ENCODE assay signal across 23 cellular contexts in genomic region chr1:4660917-4661594, GRCh38. TPM values are rescaled to one million over a fixed set of nuclear protein-coding genes. Genes with fewer than 3 reads are reported as not detected.
"Had no signal": no experiment of that assay in that cellular context is flagged by ENCODE, and none has a peak within 500 bp of the region (broad histone marks: within the 10 kb centered on the region; RNA-seq: fewer than 3 reads in every experiment).

No MANE protein-coding gene starts in this region.

- H3K27ac ChIP-seq: adrenal gland, ascending aorta, cardiac muscle cell, heart left ventricle, left lung, lower lobe of right lung, spleen, testis, transverse colon had no signal

- H3K9me3 ChIP-seq: adrenal gland, ascending aorta, heart left ventricle, left lung, lower lobe of right lung, mucosa of descending colon, spleen, testis, transverse colon had no signal

- H3K4me3 ChIP-seq: adrenal gland, ascending aorta, cardiac muscle cell, heart left ventricle, left lung, lower lobe of right lung, mucosa of descending colon, spleen, testis, transverse colon had no signal

- H3K4me1 Mint-ChIP-seq: activated CD4-positive, alpha-beta T cell treated with anti-CD3 and anti-CD28 coated beads for 36 hours had no signal

- ATAC-seq: activated CD4-positive, alpha-beta T cell treated with anti-CD3 and anti-CD28 coated beads for 36 hours; esophagus mucosa; heart left ventricle; left lung; lower lobe of right lung; mucosa of descending colon; natural killer cell treated with Interleukin-12 subunit alpha and Interleukin-12 subunit beta and Interleukin-15 and Interleukin-18, amount 100 ng/mL, for 72 hours had no signal

- H3K27ac Mint-ChIP-seq: activated CD4-positive, alpha-beta T cell treated with anti-CD3 and anti-CD28 coated beads for 36 hours; activated naive CD4-positive, alpha-beta T cell treated with anti-CD3 and anti-CD28 coated beads for 36 hours; activated naive CD8-positive, alpha-beta T cell treated with anti-CD3 and anti-CD28 coated beads for 36 hours; natural killer cell treated with Interleukin-12 subunit alpha and Interleukin-12 subunit beta and Interleukin-15 and Interleukin-18, amount 100 ng/mL, for 72 hours had no signal

- H3K4me3 Mint-ChIP-seq: activated CD4-positive, alpha-beta T cell treated with anti-CD3 and anti-CD28 coated beads for 36 hours; activated naive CD4-positive, alpha-beta T cell treated with anti-CD3 and anti-CD28 coated beads for 36 hours; activated naive CD8-positive, alpha-beta T cell treated with anti-CD3 and anti-CD28 coated beads for 36 hours; natural killer cell treated with Interleukin-12 subunit alpha and Interleukin-12 subunit beta and Interleukin-15 and Interleukin-18, amount 100 ng/mL, for 72 hours had no signal

- H3K4me1 ChIP-seq: adrenal gland, ascending aorta, left lung, lower lobe of right lung, testis, transverse colon had no signal

- H3K9me3 Mint-ChIP-seq: activated naive CD4-positive, alpha-beta T cell treated with anti-CD3 and anti-CD28 coated beads for 36 hours; activated naive CD8-positive, alpha-beta T cell treated with anti-CD3 and anti-CD28 coated beads for 36 hours; natural killer cell treated with Interleukin-12 subunit alpha and Interleukin-12 subunit beta and Interleukin-15 and Interleukin-18, amount 100 ng/mL, for 72 hours had no signal

- DNase-seq: activated CD4-positive, alpha-beta T cell treated with anti-CD3 and anti-CD28 coated beads for 36 hours; activated CD4-positive, CD25-positive, alpha-beta regulatory T cell; activated effector memory CD4-positive, alpha-beta T cell treated with anti-CD3 and anti-CD28 coated beads, Interleukin-2, amount 50 U/mL, for 16 hours; activated naive CD4-positive, alpha-beta T cell treated with anti-CD3 and anti-CD28 coated beads for 36 hours; activated naive CD8-positive, alpha-beta T cell treated with anti-CD3 and anti-CD28 coated beads for 36 hours; adrenal gland; cortex of kidney; foreskin fibroblast; heart left ventricle; left lung; lower lobe of right lung; mucosa of descending colon; right cardiac atrium; spleen; stimulated activated naive CD4-positive, alpha-beta T cell; testis; transverse colon had no signal

- H3K27me3 ChIP-seq: ascending aorta, testis had no signal

- H3K36me3 ChIP-seq: adrenal gland, ascending aorta, cardiac muscle cell, heart left ventricle, left lung, lower lobe of right lung, spleen, transverse colon had no signal

- H3K36me3 Mint-ChIP-seq: activated naive CD8-positive, alpha-beta T cell treated with anti-CD3 and anti-CD28 coated beads for 36 hours; natural killer cell treated with Interleukin-12 subunit alpha and Interleukin-12 subunit beta and Interleukin-15 and Interleukin-18, amount 100 ng/mL, for 72 hours had no signal

RNA-seq across cellular contexts. Expression of gene AJAP1, which starts 6.6 kb away (rescaled TPM):
- total RNA-seq: activated CD4-positive, alpha-beta T cell treated with anti-CD3 and anti-CD28 coated beads for 36 hours; activated naive CD8-positive, alpha-beta T cell treated with anti-CD3 and anti-CD28 coated beads for 36 hours; cardiac muscle cell; myocyte; natural killer cell treated with Interleukin-12 subunit alpha and Interleukin-12 subunit beta and Interleukin-15 and Interleukin-18, amount 100 ng/mL, for 72 hours; T-helper 1 cell treated with Interleukin-12 subunit alpha and Interleukin-12 subunit beta and Interleukin-4 antibody, amounts not matched to agents 30 ng/mL and 1 ng/mL, for 36 hours had no signal
- polyA plus RNA-seq: cardiac muscle cell had no signal
